16 cellular contexts compared by ENCODE assay signal in the genomic region with DNA sequence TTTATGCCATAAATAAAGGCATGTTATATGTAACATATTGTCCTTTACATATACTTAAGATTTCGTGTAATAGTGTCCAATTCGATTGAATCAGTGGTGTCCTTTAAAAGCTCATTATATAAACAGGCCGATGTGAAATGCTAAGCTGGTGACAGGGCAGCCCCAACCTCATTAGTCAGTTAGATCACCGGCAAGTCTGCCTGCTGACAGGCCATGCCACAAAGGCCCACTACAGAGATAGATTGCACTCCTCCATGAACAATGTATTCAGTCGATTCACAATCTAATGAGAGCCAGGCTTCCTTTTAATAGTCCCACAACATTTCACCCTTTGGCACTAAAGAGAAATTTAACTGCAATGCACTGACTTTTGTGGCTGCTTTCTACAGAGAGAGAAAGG.
DNase-seq lines count a peak whose midpoint lies in the region; ATAC-seq and TF ChIP-seq lines count a peak whose summit lies in the region.
"Had no signal": no experiment of that assay in that cellular context is flagged by ENCODE, and none has a peak within 500 bp of the region (broad histone marks: within the 10 kb centered on the region; RNA-seq: fewer than 3 reads in every experiment).

No MANE protein-coding gene starts in this region.

- H3K79me1 ChIP-seq in neuronal stem cell (ENCODE audit: low read depth, low read length) = no peaks in the 10 kb centered on the region

- no peak overlapping the region for H2BK15ac ChIP-seq in neuronal stem cell (ENCODE audit: low read length)

- H2AFZ ChIP-seq in neuronal stem cell (ENCODE audit: low read length) = peak overlapping the region; percentile 66
- H2AFZ ChIP-seq: GM23248 had no signal

- no CpG with 5 or more reads among the region's 5 CpGs for WGBS in neuronal stem cell (ENCODE audit: extremely low coverage in 2 of 2, insufficient read length in 2 of 2, insufficient replicate concordance in 1 of 2), 2 donors

- H3K36me3 ChIP-seq in HUES6 (ENCODE audit: control insufficient read depth, insufficient read depth, low read length) = no peaks in the 10 kb centered on the region
- no peaks in the 10 kb centered on the region for H3K36me3 ChIP-seq in neuronal stem cell (replicated peaks in 1 of 2; ENCODE audit: control insufficient read depth in 2 of 2, insufficient read depth in 2 of 2, low read length in 2 of 2)

- H3K14ac ChIP-seq in neuronal stem cell (ENCODE audit: low read length) = no peak overlapping the region

- H3K4me3 ChIP-seq in HUES6 (ENCODE audit: low read depth, low read length) (no peak overlapping the region), astrocyte of the spinal cord (ENCODE audit: low read depth, low read length) (no peak overlapping the region), neuronal stem cell (ENCODE audit: low read length in 2 of 2) (peak overlapping the region in 1 of 2 donors; percentile 25)
- H3K4me3 ChIP-seq: GM23248, SK-N-MC had no signal

- peak; percentile 95 for ATAC-seq in left ventricle myocardium superior
- ATAC-seq in GM21381 (IDR thresholded peaks at IDR 0.05; ENCODE audit: unreplicated experiment) = no peak
- ATAC-seq in HG03196 (IDR thresholded peaks at IDR 0.05; ENCODE audit: unreplicated experiment) = no peak

- no peak overlapping the region for H4K91ac ChIP-seq in neuronal stem cell (ENCODE audit: low read depth, low read length, poor library complexity)

- intact Hi-C loops in left ventricle myocardium superior (cut with micrococcal nuclease) = loop anchor here (10.0 kb wide), 1 partner anchor 840 kb away; no protein-coding TSS in a partner anchor

- H3K4me2 ChIP-seq in neuronal stem cell (ENCODE audit: insufficient read depth, low read length, poor library complexity, severe bottlenecking) = no peak overlapping the region

- H3K4me1 ChIP-seq in HUES6 (ENCODE audit: control insufficient read depth, insufficient read depth, low read length) (peaks cover 20% of the 10 kb centered on the region), neuronal stem cell (ENCODE audit: control insufficient read depth in 2 of 2, insufficient read depth in 1 of 2, low read depth in 1 of 2, low read length in 2 of 2) (peaks cover 17% of the 10 kb centered on the region in 2 donors)

- no peak for TF ChIP-seq CTCF in astrocyte of the spinal cord (IDR thresholded peaks at IDR 0.05; ENCODE audit: low read depth, low read length)

- DNase-seq in astrocyte of the spinal cord (ENCODE audit: low read depth, low spot score) (peak; percentile 6), left ventricle myocardium superior (peak; percentile 47), neuronal stem cell (ENCODE audit: low spot score) (peak; percentile 30), NCI-H2171 (lab: John Stamatoyannopoulos, UW) (no peak)
- DNase-seq: Calu3; CD4-positive, alpha-beta memory T cell; GF-D8; GM23248; NCI-H1048; NCI-H1436 treated with DMSO at 0.1 percent for 48 hours; NCI-H2081 treated with DMSO at 0.1 percent for 48 hours; NCI-H510A treated with DMSO at 0.1 percent for 48 hours had no signal

- no peak overlapping the region for H2BK12ac ChIP-seq in neuronal stem cell (ENCODE audit: low read length)

- H3K27me3 ChIP-seq in HUES6 (ENCODE audit: control insufficient read depth, insufficient read depth, low read length) (no peaks in the 10 kb centered on the region), neuronal stem cell (ENCODE audit: control insufficient read depth in 3 of 3, insufficient read depth in 3 of 3, low read depth in 1 of 3, low read length in 3 of 3) (no peaks in the 10 kb centered on the region)

- H3K27ac ChIP-seq in HUES6 (ENCODE audit: low read depth, low read length) = peak overlapping the region; percentile 25; the same call in 1 of the 2 replicates
- peak overlapping the region; percentile 86 for H3K27ac ChIP-seq in neuronal stem cell (replicated peaks; ENCODE audit: low read length)
- H3K27ac ChIP-seq: GM23248, SK-N-MC had no signal

- H3K4ac ChIP-seq in neuronal stem cell (ENCODE audit: low read length) = no peak overlapping the region

- H3K9me3 ChIP-seq in HUES6 (ENCODE audit: control insufficient read depth, insufficient read depth, low read depth, low read length) = no peaks in the 10 kb centered on the region
- no peaks in the 10 kb centered on the region for H3K9me3 ChIP-seq in neuronal stem cell (replicated peaks in 1 of 2; ENCODE audit: control insufficient read depth in 2 of 2, insufficient read depth in 1 of 2, low read depth in 1 of 2, low read length in 2 of 2)

- H2BK120ac ChIP-seq in neuronal stem cell (ENCODE audit: low read depth, low read length) = no peak overlapping the region

- no peak overlapping the region for H3K9ac ChIP-seq in HUES6 (ENCODE audit: low read length)
- no peak overlapping the region for H3K9ac ChIP-seq in neuronal stem cell (ENCODE audit: low read depth, low read length, poor library complexity)
- H3K9ac ChIP-seq: GM23248 had no signal

- H2BK5ac ChIP-seq in neuronal stem cell (ENCODE audit: low read length) = no peak overlapping the region

- in situ Hi-C loops in astrocyte of the spinal cord (cut with HindIII; ENCODE audit: low sequenced_read_pairs) = no loop called here

- no peak overlapping the region for H4K8ac ChIP-seq in neuronal stem cell (ENCODE audit: low read depth, low read length)

- no peak overlapping the region for H3K18ac ChIP-seq in neuronal stem cell (ENCODE audit: low read length)

- no peak overlapping the region for H3K23ac ChIP-seq in neuronal stem cell (ENCODE audit: low read depth, low read length, poor library complexity)

- no peak overlapping the region for H2AK5ac ChIP-seq in neuronal stem cell (ENCODE audit: low read depth, low read length)
